20 cellular contexts compared by ENCODE assay signal in the genomic region with DNA sequence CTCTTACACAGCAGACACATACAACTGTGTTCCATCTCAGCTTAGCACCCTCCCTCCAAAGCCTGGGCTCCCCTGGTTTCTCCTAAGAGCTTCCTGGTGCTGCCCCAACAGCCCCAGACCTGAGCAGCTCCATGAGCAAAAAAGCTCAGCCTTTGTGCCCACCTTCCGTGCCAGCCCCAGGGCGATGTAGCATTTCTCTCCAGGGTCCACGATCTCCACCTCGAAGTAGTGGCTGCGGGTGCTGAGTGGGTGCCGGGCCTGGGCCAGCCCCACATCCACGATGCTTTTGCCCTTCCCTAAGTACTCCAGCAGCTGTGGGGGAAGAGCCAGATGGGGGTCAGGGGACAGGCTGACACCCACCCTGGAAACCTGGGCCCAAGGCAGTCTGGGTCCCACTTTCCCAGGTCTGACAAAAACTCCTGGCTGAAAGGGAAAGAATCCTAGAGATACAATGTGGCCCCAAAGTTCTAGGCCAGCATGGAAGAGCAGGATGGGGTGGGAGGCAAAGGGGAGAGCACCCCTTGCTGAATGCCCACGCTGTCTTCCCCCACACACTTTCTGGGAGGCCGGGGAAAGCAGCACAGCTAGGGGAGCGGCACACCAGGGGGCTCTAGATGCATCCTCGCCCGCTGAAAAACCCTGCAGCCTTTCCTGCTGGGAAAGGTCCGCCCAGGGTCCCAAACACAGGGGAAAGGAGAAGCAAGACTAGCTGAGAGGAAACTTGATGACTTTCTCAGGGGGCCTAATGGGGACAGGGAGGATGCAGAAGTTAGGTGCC. TPM values are rescaled to one million over a fixed set of nuclear protein-coding genes. Genes with fewer than 3 reads are reported as not detected.
DNase-seq lines count a peak whose midpoint lies in the region; ATAC-seq and TF ChIP-seq lines count a peak whose summit lies in the region.
"Had no signal": no experiment of that assay in that cellular context is flagged by ENCODE, and none has a peak within 500 bp of the region (broad histone marks: within the 10 kb centered on the region; RNA-seq: fewer than 3 reads in every experiment).

No MANE protein-coding gene starts in this region.

- CTCF ChIA-PET in HEK293 (lab: Yijun Ruan, JAX), result interaction anchor here (0.6 to 11.5 kb wide), 7 partner anchors 10 to 383 kb away, joined by 3 to 264 read pairs (median 5); partner anchors contain the start of genes IGFBP6, SOAT2 and SPRYD3

- H3K4me3 Mint-ChIP-seq in T-helper 2 cell treated with Interferon-gamma antibody and Interleukin-4, amounts not matched to agents 5 μg/mL and 100 μg/mL, for 36 hours, result no peak overlapping the region
- H3K4me3 Mint-ChIP-seq: memory B cell, T-cell had no signal

- H3K4me1 Mint-ChIP-seq in T-helper 2 cell treated with Interferon-gamma antibody and Interleukin-4, amounts not matched to agents 5 μg/mL and 100 μg/mL, for 36 hours (ENCODE audit: low read depth), result peaks cover 2% of the 10 kb centered on the region

- ATAC-seq in left lobe of liver, result no peak
- ATAC-seq in esophagus mucosa, result no peak
- no peak for ATAC-seq in GM21515 (IDR thresholded peaks at IDR 0.05; ENCODE audit: unreplicated experiment)
- ATAC-seq: activated CD4-positive, CD25-positive, alpha-beta regulatory T cell treated with anti-CD3 and anti-CD28 coated beads, Interleukin-2, amount 50 U/mL, for 24 hours; T-cell had no signal

- H3K27ac ChIP-seq in HEK293 (ENCODE audit: extremely low read depth, low read depth, low read length) (no peak overlapping the region), stomach (peak overlapping the region in 4 of 5 donors; percentile 4 to 81 (median 50))
- H3K27ac ChIP-seq: C4-2B, neutrophil had no signal

- peaks cover 30% of the 10 kb centered on the region for H3K36me3 Mint-ChIP-seq in T-helper 2 cell treated with Interferon-gamma antibody and Interleukin-4, amounts not matched to agents 5 μg/mL and 100 μg/mL, for 36 hours (ENCODE audit: low read depth)

- H3K4me3 ChIP-seq in HEK293 (ENCODE audit: low read depth, low read length) (no peak overlapping the region), adipocyte (ENCODE audit: low read length) (no peak overlapping the region), stomach (no peak overlapping the region)
- H3K4me3 ChIP-seq: MG63 had no signal

- H3K36me3 ChIP-seq in HEK293 (ENCODE audit: control insufficient read depth in 2 of 2, insufficient read depth in 1 of 2, low read length in 2 of 2) (peaks cover 0 to 52% of the 10 kb centered on the region in 2 experiments; a peak in 2 of 3 replicates), adipocyte (ENCODE audit: control insufficient read depth, insufficient read depth, low read length, severe bottlenecking) (peaks cover 11% of the 10 kb centered on the region), stomach (peaks cover 35 to 100% (median 98%) of the 10 kb centered on the region in 4 donors)

- H3K9me3 ChIP-seq in HEK293 (ENCODE audit: control insufficient read depth, insufficient read depth, low read depth, low read length) (no peaks in the 10 kb centered on the region), adipocyte (ENCODE audit: control insufficient read depth, low read length) (no peaks in the 10 kb centered on the region), stomach (no peaks in the 10 kb centered on the region)
- H3K9me3 ChIP-seq: MG63, neutrophil had no signal

- no peak for TF ChIP-seq EP300 in stomach (IDR thresholded peaks at IDR 0.05)

- H3K9ac ChIP-seq in adipocyte (ENCODE audit: low read length), result peak overlapping the region; percentile 89

- H3K27me3 Mint-ChIP-seq in T-helper 2 cell treated with Interferon-gamma antibody and Interleukin-4, amounts not matched to agents 5 μg/mL and 100 μg/mL, for 36 hours (ENCODE audit: low read depth), result no peaks in the 10 kb centered on the region
- H3K27me3 Mint-ChIP-seq: memory B cell, T-cell had no signal

- intact Hi-C loops in stomach (cut with DNase I; ENCODE audit: low total_unique reads), result loop anchor here (5.0 kb wide), 2 partner anchors 34 to 129 kb away; partner anchors contain the start of gene SOAT2

- DNase-seq in adipocyte (ENCODE audit: low read depth), result no peak
- DNase-seq in left lobe of liver (ENCODE audit: low spot score), result peak; percentile 44
- no peak for DNase-seq in stomach
- no peak for DNase-seq in T-helper 2 cell treated with Interferon-gamma antibody and Interleukin-4, amounts not matched to agents 5 μg/mL and 100 μg/mL, for 36 hours (ENCODE audit: low spot score)
- DNase-seq: amniotic stem cell; EL; MG63; NCI-H187 treated with DMSO at 0.1 percent for 48 hours; NCI-H69; stimulated activated CD4-positive, alpha-beta T cell treated with anti-CD3 and anti-CD28 coated beads, Interleukin-12 subunit alpha, Interleukin-12 subunit beta, amount 100 ng/mL, for 4 hours; substantia nigra; T-cell had no signal

- TF ChIP-seq CTCF in HEK293 (tag by site-specific recombination; IDR thresholded peaks at IDR 0.05) (no peak), stomach (IDR thresholded peaks at IDR 0.05) (no peak)

- WGBS in stomach, 5 donors, result 86 to 91% (median 91%) methylated on average over 13 of the region's 13 CpGs

- H3K4me1 ChIP-seq in HEK293 (ENCODE audit: control insufficient read depth, insufficient read depth, low read length) (0 out of 2 replicates have a peak, but pooled peaks cover 2% of the 10 kb centered on the region), adipocyte (ENCODE audit: control insufficient read depth, insufficient read depth, low read length) (peaks cover 87% of the 10 kb centered on the region), stomach (peaks cover 38 to 86% (median 60%) of the 10 kb centered on the region in 4 donors)

- H3K27me3 ChIP-seq in adipocyte (replicated peaks; ENCODE audit: control insufficient read depth, insufficient read depth, low read length) (no peaks in the 10 kb centered on the region), stomach (no peaks in the 10 kb centered on the region)
- H3K27me3 ChIP-seq: MG63, neutrophil had no signal

- H3K27ac Mint-ChIP-seq in T-helper 2 cell treated with Interferon-gamma antibody and Interleukin-4, amounts not matched to agents 5 μg/mL and 100 μg/mL, for 36 hours, result no peak overlapping the region
- H3K27ac Mint-ChIP-seq: memory B cell had no signal

- no peak for TF ChIP-seq POLR2A in stomach (IDR thresholded peaks at IDR 0.05)

- POLR2A ChIA-PET in HEK293 (lab: Yijun Ruan, JAX), result interaction anchor here (1.0 to 1.5 kb wide), 2 partner anchors 11 to 31 kb away, joined by 4 read pairs; partner anchors contain the start of gene SPRYD3

- H3K9me3 Mint-ChIP-seq in T-helper 2 cell treated with Interferon-gamma antibody and Interleukin-4, amounts not matched to agents 5 μg/mL and 100 μg/mL, for 36 hours, result no peaks in the 10 kb centered on the region
- H3K9me3 Mint-ChIP-seq: memory B cell, T-cell had no signal

TF ChIP-seq in HEK293, 187 proteins besides CTCF, POLR2A, EP300 and RAD21:
- peak; percentile 55 for TF ChIP-seq ZIC2 (tag by site-specific recombination; IDR thresholded peaks at IDR 0.05)
- TF ChIP-seq ZNF184 (tag by site-specific recombination; IDR thresholded peaks at IDR 0.05), result no peak

RNA-seq across cellular contexts. Expression of gene SPRYD3, which starts 11.0 kb away (rescaled TPM):
- total RNA-seq in left lobe of liver (16.2 TPM), stomach (10 to 100 TPM; 17.8 to 99.8 (median 50.9) TPM), esophagus mucosa (29.3 TPM)
- polyA plus RNA-seq in stomach, result 10 to 100 TPM; 26.3 to 30.5 (median 29.8) TPM

RNA-seq across cellular contexts. Expression of gene TNS2, which starts 18.3 kb away (rescaled TPM):
- 146 TPM for total RNA-seq in left lobe of liver
- 100 to 1,000 TPM in 2 of 5 donors, 10 to 100 TPM in 3; 38.5 to 164 (median 44.2) TPM for total RNA-seq in stomach
- 100 to 1,000 TPM in 1 of 3 donors, 10 to 100 TPM in 2; 71.0 to 104 (median 76.5) TPM for polyA plus RNA-seq in stomach
- total RNA-seq in esophagus mucosa, result 10.6 TPM

RNA-seq across cellular contexts. Expression of gene IGFBP6, which starts 29.3 kb away (rescaled TPM):
- total RNA-seq in left lobe of liver (5.2 TPM), stomach (100 to 1,000 TPM in 2 of 5 donors, 10 to 100 TPM in 3; 22.6 to 388 (median 95.1) TPM), esophagus mucosa (50.5 TPM)
- polyA plus RNA-seq in stomach, result 100 to 1,000 TPM in 1 of 3 donors, 10 to 100 TPM in 2; 30.6 to 124 (median 54.7) TPM

RNA-seq across cellular contexts. Expression of gene SOAT2, which starts 35.1 kb away (rescaled TPM):
- total RNA-seq in left lobe of liver (0.25 TPM), stomach (under 1 TPM in 1 of 5 donors, not detected in 4; 0.92 TPM), esophagus mucosa (not detected)
- under 1 TPM in 1 of 3 donors, not detected in 2; 0.28 TPM for polyA plus RNA-seq in stomach
- total RNA-seq: dermis microvascular lymphatic vessel endothelial cell had no signal
